Comparison of ENCODE assay signal across 8 cellular contexts in genomic region chr11:7571640-7572000, GRCh38. TPM values are rescaled to one million over a fixed set of nuclear protein-coding genes. Genes with fewer than 3 reads are reported as not detected.
DNase-seq lines count a peak whose midpoint lies in the region; ATAC-seq, FAIRE-seq and TF ChIP-seq lines count a peak whose summit lies in the region.

No MANE protein-coding gene starts in this region.

- 0 out of 3 replicates have a peak overlapping the region, but pooled peaks have one; percentile 3 for H2BK15ac ChIP-seq in IMR-90 (ENCODE audit: low read depth, low read length)

- POLR2A ChIA-PET in IMR-90 (lab: Charles Lee; ENCODE audit: unreplicated experiment) (interaction anchor here (1.5 kb wide), 1 partner anchor 86 kb away, joined by 5 read pairs; no protein-coding TSS in a partner anchor), endothelial cell of umbilical vein (lab: Charles Lee) (interaction anchor here (2.0 kb wide), 1 partner anchor 86 kb away, joined by 11 read pairs; no protein-coding TSS in a partner anchor)

- H3K4me2 ChIP-seq in IMR-90 (ENCODE audit: low read depth, low read length) (peak overlapping the region; percentile 55), endothelial cell of umbilical vein (ENCODE audit: insufficient read depth, low read length) (no peak overlapping the region)

- peak overlapping the region; percentile 26; the same call in 1 of the 2 replicates for H3K23ac ChIP-seq in IMR-90 (ENCODE audit: low read depth, low read length)

- H2AFZ ChIP-seq in IMR-90 (replicated peaks; ENCODE audit: low read length, poor library complexity) (peak overlapping the region; percentile 19), endothelial cell of umbilical vein (ENCODE audit: low read depth, low read length) (no peak overlapping the region)

- H4K91ac ChIP-seq in IMR-90 (ENCODE audit: insufficient read depth, low read depth, low read length), result peak overlapping the region; percentile 47

- BruUV-seq in IMR-90 (replicated peaks; lab: Mats Ljungman, UMichigan) (no TSS peak), endothelial cell of umbilical vein (replicated peaks; lab: Mats Ljungman, UMichigan) (no TSS peak)

- no peak for TF ChIP-seq POLR2A in IMR-90 (IDR thresholded peaks at IDR 0.05; ENCODE audit: low read depth, low read length)
- TF ChIP-seq POLR2A in Peyer's patch (IDR thresholded peaks at IDR 0.05), result no peak
- no peak for TF ChIP-seq POLR2A in endothelial cell of umbilical vein (IDR thresholded peaks at IDR 0.05; ENCODE audit: low read depth, low read length)

- H3K4me3 ChIP-seq in IMR-90 (ENCODE audit: insufficient read depth, low read depth, low read length), result no peak overlapping the region
- no peak overlapping the region for H3K4me3 ChIP-seq in Peyer's patch
- H3K4me3 ChIP-seq in endothelial cell of umbilical vein (replicated peaks in 1 of 3; ENCODE audit: insufficient read depth in 1 of 3, low read depth in 1 of 3, low read length in 3 of 3), result no peak overlapping the region

- H3K56ac ChIP-seq in IMR-90 (ENCODE audit: extremely low read depth, insufficient read depth, low read length), result no peak overlapping the region

- H3K79me2 ChIP-seq in endothelial cell of umbilical vein (ENCODE audit: control insufficient read depth, insufficient read depth, low read length), result no peaks in the 10 kb centered on the region

- H3K9me3 ChIP-seq in IMR-90 (ENCODE audit: control insufficient read depth, insufficient read depth, low read length), result no peaks in the 10 kb centered on the region
- no peaks in the 10 kb centered on the region for H3K9me3 ChIP-seq in Peyer's patch
- H3K9me3 ChIP-seq in endothelial cell of umbilical vein (replicated peaks; ENCODE audit: control insufficient read depth, insufficient read depth, low read length), result no peaks in the 10 kb centered on the region

- H4K20me1 ChIP-seq in IMR-90 (ENCODE audit: insufficient read depth, low read length), result no peaks in the 10 kb centered on the region
- H4K20me1 ChIP-seq in endothelial cell of umbilical vein (replicated peaks; ENCODE audit: control insufficient read depth, extremely low read depth, insufficient read depth, low read length), result no peaks in the 10 kb centered on the region

- 0% methylated on average over 1 of the region's 4 CpGs; no CpG with 5 or more reads in 1 of the 2 experiments for WGBS in IMR-90 (ENCODE audit: extremely low coverage in 2 of 2, insufficient read length in 1 of 2), 2 experiments

- peak overlapping the region; percentile 56 for H2BK120ac ChIP-seq in IMR-90 (ENCODE audit: low read depth, low read length)

- H3K27me3 ChIP-seq in IMR-90 (ENCODE audit: control insufficient read depth, insufficient read depth, low read length) (peaks cover 15% of the 10 kb centered on the region), Peyer's patch (no peaks in the 10 kb centered on the region), endothelial cell of umbilical vein (ENCODE audit: control insufficient read depth in 2 of 2, insufficient read depth in 2 of 2, low read length in 2 of 2) (peaks cover 32 to 37% of the 10 kb centered on the region in 2 experiments)

- no peaks in the 10 kb centered on the region for H3K36me3 ChIP-seq in IMR-90 (ENCODE audit: control insufficient read depth, insufficient read depth, low read length)
- H3K36me3 ChIP-seq in Peyer's patch, result no peaks in the 10 kb centered on the region
- H3K36me3 ChIP-seq in endothelial cell of umbilical vein (ENCODE audit: control insufficient read depth in 2 of 2, extremely low read depth in 1 of 2, insufficient read depth in 2 of 2, low read length in 2 of 2), result no peaks in the 10 kb centered on the region

- H3K4me1 ChIP-seq in IMR-90 (ENCODE audit: control insufficient read depth, insufficient read depth, low read length) (peaks cover 38% of the 10 kb centered on the region), Peyer's patch (peaks cover 0 to 49% (median 8%) of the 10 kb centered on the region in 4 donors), endothelial cell of umbilical vein (ENCODE audit: control insufficient read depth, extremely low read depth, insufficient read depth, low read length) (peaks cover 6% of the 10 kb centered on the region)

- peak; percentile 97 for TF ChIP-seq RAD21 in IMR-90 (IDR thresholded peaks at IDR 0.05; ENCODE audit: low read length)

- H4K8ac ChIP-seq in IMR-90 (ENCODE audit: low read depth in 2 of 2, low read length in 2 of 2), result peak overlapping the region; percentile 25 to 65; a peak in 2 of 4 replicates

- H2AK5ac ChIP-seq in IMR-90 (ENCODE audit: low read depth, low read length), result no peak overlapping the region

- H3K27ac ChIP-seq in IMR-90 (ENCODE audit: insufficient read depth, low read length) (peak overlapping the region; percentile 73), Peyer's patch (peak overlapping the region; percentile 21 to 92 (median 36)), endothelial cell of umbilical vein (ENCODE audit: insufficient read depth, low read depth, low read length) (no peak overlapping the region)

- H3K14ac ChIP-seq in IMR-90 (replicated peaks; ENCODE audit: low read depth, low read length), result 0 out of 2 replicates have a peak overlapping the region, but pooled peaks have one; percentile 8

- H3K79me1 ChIP-seq in IMR-90 (ENCODE audit: low read depth in 1 of 2, low read length in 2 of 2), result no peaks in the 10 kb centered on the region

- 0 out of 2 replicates have a peak overlapping the region, but pooled peaks have one; percentile 22 for H3K9ac ChIP-seq in IMR-90 (ENCODE audit: low read depth, low read length)
- no peak overlapping the region for H3K9ac ChIP-seq in endothelial cell of umbilical vein (replicated peaks; ENCODE audit: extremely low read depth, insufficient read depth, low read length)

- FAIRE-seq in endothelial cell of umbilical vein (lab: Jason Lieb, UNC), result peak; percentile 86

- in situ Hi-C loops in IMR-90 (cut with MboI; ENCODE audit: low sequenced_read_pairs), result loop anchor here (5.0 to 25.0 kb wide), 4 partner anchors 81 to 416 kb away; partner anchors contain the start of gene EIF3F

- peak; percentile 79 for ATAC-seq in IMR-90 (ENCODE audit: low read depth)
- no peak for ATAC-seq in HG03135 (IDR thresholded peaks at IDR 0.05; ENCODE audit: unreplicated experiment)

- intact Hi-C loops in IMR-90 (cut with micrococcal nuclease) (loop anchor here (1.0 to 10.0 kb wide), 6 partner anchors 58 to 473 kb away; partner anchors contain the start of gene PPFIBP2), endothelial cell of umbilical vein (cut with micrococcal nuclease) (loop anchor here (1.0 to 5.0 kb wide), 5 partner anchors 58 to 474 kb away; partner anchors contain the start of gene PPFIBP2)

- H3K4ac ChIP-seq in IMR-90 (ENCODE audit: low read depth, low read length), result peak overlapping the region; percentile 62

- peak overlapping the region; percentile 32 for H2BK20ac ChIP-seq in IMR-90 (ENCODE audit: low read depth, low read length)

- H3K18ac ChIP-seq in IMR-90 (ENCODE audit: low read depth, low read length), result peak overlapping the region; percentile 71

- peaks cover 9% of the 10 kb centered on the region; the same call in 1 of the 2 replicates for H3K9me1 ChIP-seq in IMR-90 (ENCODE audit: insufficient read depth, low read length)
- H3K9me1 ChIP-seq in endothelial cell of umbilical vein (replicated peaks; ENCODE audit: control insufficient read depth, extremely low read depth, insufficient read depth, low read length), result no peaks in the 10 kb centered on the region

- peak overlapping the region; percentile 49 for H2BK5ac ChIP-seq in IMR-90 (ENCODE audit: low read depth, low read length, poor library complexity, severe bottlenecking)

- TF ChIP-seq CTCF in IMR-90 (conservative IDR thresholded peaks at IDR 0.05; ENCODE audit: low read depth, low read length), result peak; percentile 97
- peak; percentile 35 to 95 (median 82) for TF ChIP-seq CTCF in Peyer's patch (IDR thresholded peaks at IDR 0.05)
- peak; percentile 90 to 96 for TF ChIP-seq CTCF in endothelial cell of umbilical vein (IDR thresholded peaks at IDR 0.05; ENCODE audit: extremely low read depth in 1 of 2, insufficient read depth in 1 of 2, low read depth in 1 of 2, low read length in 2 of 2)

- peak overlapping the region; percentile 73 for H4K5ac ChIP-seq in IMR-90 (ENCODE audit: low read depth, low read length)

- peak overlapping the region; percentile 14 for H2AK9ac ChIP-seq in IMR-90 (replicated peaks; ENCODE audit: low read depth, low read length, poor library complexity)

- peak; percentile 84 for DNase-seq in ELF-1 (ENCODE audit: low read depth, low spot score)
- peak; percentile 69 for DNase-seq in IMR-90
- DNase-seq in Peyer's patch, result peak in 2 of 3 donors; percentile 77 to 86
- DNase-seq in endothelial cell of umbilical vein (ENCODE audit: low read depth, low spot score), result peak; percentile 78
- DNase-seq in middle frontal gyrus (ENCODE audit: extremely low spot score, low spot score), result peak; percentile 68
- no peak for DNase-seq in KG1 (lab: John Stamatoyannopoulos, UW)
- DNase-seq in stimulated activated naive CD4-positive, alpha-beta T cell treated with Interleukin-2 at 50 U/mL for 16 hours (lab: John Stamatoyannopoulos, UW), result no peak

- CTCF ChIA-PET in IMR-90 (lab: Yijun Ruan, JAX), result interaction anchor here (0.6 to 2.6 kb wide), 35 partner anchors 9 to 1438 kb away, joined by 3 to 59 read pairs (median 4); partner anchors contain the start of genes NLRP10 and PPFIBP2
- CTCF ChIA-PET in endothelial cell of umbilical vein (lab: Charles Lee), result interaction anchor here (0.6 to 12.1 kb wide), 43 partner anchors 11 to 528 kb away, joined by 3 to 766 read pairs (median 7); partner anchors contain the start of genes EIF3F and PPFIBP2

- dilution Hi-C loops in IMR-90 (cut with HindIII; ENCODE audit: low sequenced_read_pairs, unreplicated experiment) (no loop called here), endothelial cell of umbilical vein (cut with MboI; ENCODE audit: extremely low pct_ligation_motif_present, low sequenced_read_pairs) (no loop called here)

TF ChIP-seq in IMR-90, 13 proteins besides CTCF, POLR2A, EP300 and RAD21 (continues in another document):
- TF ChIP-seq SMC3 (IDR thresholded peaks at IDR 0.05; ENCODE audit: low read depth, low read length), result peak; percentile 97

TF ChIP-seq in endothelial cell of umbilical vein, 7 proteins besides CTCF, POLR2A, EP300 and RAD21 (continues in another document):
- TF ChIP-seq GATA2 (IDR thresholded peaks at IDR 0.05; ENCODE audit: insufficient read depth, insufficient read length, low read depth, low read length), result no peak

RNA-seq across cellular contexts. Expression of gene PPFIBP2, which starts 57.8 kb away (rescaled TPM):
- total RNA-seq in IMR-90 (2012; rRNA removed) (9.4 and 11.8 TPM in 2 replicates), Peyer's patch (100 to 1,000 TPM in 3 of 4 donors, 10 to 100 TPM in 1; 74.6 to 245 (median 148) TPM), endothelial cell of umbilical vein (1.3 and 2.6 TPM in 2 replicates)
- polyA plus RNA-seq in IMR-90 (2012; rRNA removed) (4.2 and 6.0 TPM in 2 replicates), endothelial cell of umbilical vein (3.0 and 4.0 TPM in 2 replicates)
- 2.2 and 2.4 TPM in 2 replicates for polyA plus RNA-seq in IMR-90 (2012; cell fraction: cytosol; rRNA removed)
- 4.9 and 13.2 TPM in 2 replicates for polyA plus RNA-seq in IMR-90 (2012; cell fraction: nucleus; rRNA removed; ENCODE audit: low replicate concordance)
- polyA plus RNA-seq in endothelial cell of umbilical vein (2011; cell fraction: cytosol; rRNA removed), result 2.3 and 3.0 TPM in 2 replicates
- 15.1 and 17.3 TPM in 2 replicates for polyA plus RNA-seq in endothelial cell of umbilical vein (2011; cell fraction: nucleus; rRNA removed)
- 1.9 and 2.9 TPM in 2 replicates for polyA plus RNA-seq in endothelial cell of umbilical vein (2012)
- polyA minus RNA-seq in endothelial cell of umbilical vein, result 5.5 and 6.4 TPM in 2 replicates
- 8.3 TPM for polyA minus RNA-seq in endothelial cell of umbilical vein (2011; cell fraction: cytosol; rRNA and poly(A)+ RNA removed)
- 17.6 and 18.4 TPM in 2 replicates for polyA minus RNA-seq in endothelial cell of umbilical vein (2011; cell fraction: nucleus; rRNA and poly(A)+ RNA removed)

Comparison
In these comparisons a context has a peak if more than half of its experiments do, and no peak if none do; other contexts are left out.
1. DNase-seq: peak in ELF-1 (single experiment), IMR-90 (single experiment), Peyer's patch (2 of 3), endothelial cell of umbilical vein (single experiment) and middle frontal gyrus (single experiment); none in KG1 (single experiment) and stimulated activated naive CD4-positive, alpha-beta T cell treated with Interleukin-2 at 50 U/mL for 16 hours (single experiment).
2. Peak in every context shown above with its lines, with median percentiles within 50 percentile points of each other: CTCF ChIP-seq.